1 cellular context compared by ENCODE assay signal in the genomic region with DNA sequence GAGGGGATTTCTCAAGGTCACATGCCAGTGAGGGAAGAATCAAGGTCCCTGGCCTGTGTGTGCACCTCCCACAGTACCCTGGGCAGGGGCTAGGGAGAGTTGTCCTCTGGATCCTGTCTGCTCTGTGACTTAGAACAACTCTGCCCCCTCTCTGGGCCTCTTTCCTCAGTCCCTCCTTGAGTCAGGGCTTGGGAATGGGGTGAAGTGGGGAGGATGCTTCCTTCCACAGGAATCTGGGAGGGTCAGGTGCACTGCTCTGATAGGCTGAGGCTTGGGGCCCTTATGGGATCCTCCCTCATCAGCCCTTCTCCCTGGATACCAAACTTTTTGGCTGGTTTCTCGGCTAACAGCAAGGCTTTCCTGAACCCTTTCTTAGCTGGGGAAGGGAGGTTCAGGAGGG.
TF ChIP-seq lines count a peak whose summit lies in the region.

No MANE protein-coding gene starts in this region.

TF ChIP-seq in HepG2, 621 proteins besides CTCF, POLR2A, EP300 and RAD21:
- TF ChIP-seq ESRRA (CRISPR knock-in tag; IDR thresholded peaks at IDR 0.05; ENCODE audit: low read depth) (0 out of 2 replicates have a peak, but pooled peaks have one; percentile 17), NR2C2 (CRISPR knock-in tag; IDR thresholded peaks at IDR 0.05; ENCODE audit: borderline replicate concordance) (0 out of 2 replicates have a peak, but pooled peaks have one; percentile 20), FOXA3 (CRISPR knock-in tag; IDR thresholded peaks at IDR 0.05) (0 out of 2 replicates have a peak, but pooled peaks have one; percentile 6), TFE3 (CRISPR knock-in tag; IDR thresholded peaks at IDR 0.05) (peak; percentile 36; the same call in 1 of the 2 replicates), ZSCAN29 (CRISPR knock-in tag; conservative IDR thresholded peaks at IDR 0.05) (no peak), MAX (IDR thresholded peaks at IDR 0.05) (0 out of 2 replicates have a peak, but pooled peaks have one; percentile 7), HOXA3 (CRISPR knock-in tag; IDR thresholded peaks at IDR 0.05) (0 out of 2 replicates have a peak, but pooled peaks have one; percentile 14), SRY (CRISPR knock-in tag; IDR thresholded peaks at IDR 0.05) (0 out of 2 replicates have a peak, but pooled peaks have one; percentile 46), ZNF768 (CRISPR knock-in tag; IDR thresholded peaks at IDR 0.05) (peak; percentile 84), ISL2 (CRISPR knock-in tag; IDR thresholded peaks at IDR 0.05) (no peak), ZIK1 (CRISPR knock-in tag; IDR thresholded peaks at IDR 0.05; ENCODE audit: borderline replicate concordance, low read depth) (0 out of 2 replicates have a peak, but pooled peaks have one; percentile 35), TAF1 (CRISPR knock-in tag; IDR thresholded peaks at IDR 0.05) (0 out of 2 replicates have a peak, but pooled peaks have one; percentile 18), POLR2G (IDR thresholded peaks at IDR 0.05; ENCODE audit: low read depth, low read length) (peak; percentile 12; the same call in 1 of the 2 replicates), RARG (CRISPR knock-in tag; IDR thresholded peaks at IDR 0.05; ENCODE audit: low read depth) (no peak), ZNF451 (CRISPR knock-in tag; IDR thresholded peaks at IDR 0.05) (no peak), ATF7-NPFF (CRISPR knock-in tag; IDR thresholded peaks at IDR 0.05; ENCODE audit: low read depth) (0 out of 2 replicates have a peak, but pooled peaks have one; percentile 25)
